ENCODE assay signal across 13 cellular contexts in genomic region chr13:32039056-32039455, GRCh38.
"Had no signal": no experiment of that assay in that cellular context is flagged by ENCODE, and none has a peak within 500 bp of the region (broad histone marks: within the 10 kb centered on the region; RNA-seq: fewer than 3 reads in every experiment).

No MANE protein-coding gene starts in this region.

- H3K27ac ChIP-seq: lower lobe of right lung, thoracic aorta had no signal

- H3K27me3 Mint-ChIP-seq: activated CD4-positive, alpha-beta T cell treated with anti-CD3 and anti-CD28 coated beads for 36 hours had no signal

- ATAC-seq: activated CD4-positive, alpha-beta T cell treated with anti-CD3 and anti-CD28 coated beads for 36 hours; activated CD8-positive, alpha-beta T cell treated with anti-CD3 and anti-CD28 coated beads for 36 hours; activated T-cell treated with anti-CD3 and anti-CD28 coated beads, Interleukin-2, amount 50 U/mL, for 72 hours; lower lobe of right lung; natural killer cell treated with Interleukin-12 subunit alpha and Interleukin-12 subunit beta and Interleukin-15 and Interleukin-18, amount 100 ng/mL, for 72 hours had no signal

- DNase-seq: activated CD4-positive, alpha-beta T cell treated with anti-CD3 and anti-CD28 coated beads for 36 hours; activated CD8-positive, alpha-beta memory T cell treated with anti-CD3 and anti-CD28 coated beads, Interleukin-2, amount 50 U/mL, for 4 hours; activated CD8-positive, alpha-beta T cell treated with anti-CD3 and anti-CD28 coated beads for 36 hours; activated naive CD4-positive, alpha-beta T cell; activated T-cell treated with anti-CD3 and anti-CD28 coated beads, Interleukin-2, amount 50 U/mL, for 72 hours; central memory CD4-positive, alpha-beta T cell; effector memory CD4-positive, alpha-beta T cell; hippocampal formation; lower lobe of right lung; stimulated activated CD4-positive, alpha-beta T cell treated with anti-CD3 and anti-CD28 coated beads, Interleukin-4, amount 100 ng/mL, for 4 hours; stomach had no signal

- H3K9me3 ChIP-seq: lower lobe of right lung, stomach, thoracic aorta had no signal

- H3K4me3 Mint-ChIP-seq: activated CD4-positive, alpha-beta T cell treated with anti-CD3 and anti-CD28 coated beads for 36 hours; activated CD8-positive, alpha-beta T cell treated with anti-CD3 and anti-CD28 coated beads for 36 hours; activated T-cell treated with anti-CD3 and anti-CD28 coated beads, Interleukin-2, amount 50 U/mL, for 72 hours; natural killer cell treated with Interleukin-12 subunit alpha and Interleukin-12 subunit beta and Interleukin-15 and Interleukin-18, amount 100 ng/mL, for 72 hours had no signal

- H3K27ac Mint-ChIP-seq: activated CD4-positive, alpha-beta T cell treated with anti-CD3 and anti-CD28 coated beads for 36 hours; activated CD8-positive, alpha-beta T cell treated with anti-CD3 and anti-CD28 coated beads for 36 hours; activated T-cell treated with anti-CD3 and anti-CD28 coated beads, Interleukin-2, amount 50 U/mL, for 72 hours; natural killer cell treated with Interleukin-12 subunit alpha and Interleukin-12 subunit beta and Interleukin-15 and Interleukin-18, amount 100 ng/mL, for 72 hours had no signal

- H3K36me3 ChIP-seq: lower lobe of right lung, stomach, thoracic aorta had no signal

- H3K4me3 ChIP-seq: lower lobe of right lung, stomach, thoracic aorta had no signal

- H3K36me3 Mint-ChIP-seq: natural killer cell treated with Interleukin-12 subunit alpha and Interleukin-12 subunit beta and Interleukin-15 and Interleukin-18, amount 100 ng/mL, for 72 hours had no signal

- H3K27me3 ChIP-seq: stomach had no signal

- H3K9me3 Mint-ChIP-seq: activated CD8-positive, alpha-beta T cell treated with anti-CD3 and anti-CD28 coated beads for 36 hours had no signal
